ENCODE assay signal across 18 cellular contexts in the genomic region with DNA sequence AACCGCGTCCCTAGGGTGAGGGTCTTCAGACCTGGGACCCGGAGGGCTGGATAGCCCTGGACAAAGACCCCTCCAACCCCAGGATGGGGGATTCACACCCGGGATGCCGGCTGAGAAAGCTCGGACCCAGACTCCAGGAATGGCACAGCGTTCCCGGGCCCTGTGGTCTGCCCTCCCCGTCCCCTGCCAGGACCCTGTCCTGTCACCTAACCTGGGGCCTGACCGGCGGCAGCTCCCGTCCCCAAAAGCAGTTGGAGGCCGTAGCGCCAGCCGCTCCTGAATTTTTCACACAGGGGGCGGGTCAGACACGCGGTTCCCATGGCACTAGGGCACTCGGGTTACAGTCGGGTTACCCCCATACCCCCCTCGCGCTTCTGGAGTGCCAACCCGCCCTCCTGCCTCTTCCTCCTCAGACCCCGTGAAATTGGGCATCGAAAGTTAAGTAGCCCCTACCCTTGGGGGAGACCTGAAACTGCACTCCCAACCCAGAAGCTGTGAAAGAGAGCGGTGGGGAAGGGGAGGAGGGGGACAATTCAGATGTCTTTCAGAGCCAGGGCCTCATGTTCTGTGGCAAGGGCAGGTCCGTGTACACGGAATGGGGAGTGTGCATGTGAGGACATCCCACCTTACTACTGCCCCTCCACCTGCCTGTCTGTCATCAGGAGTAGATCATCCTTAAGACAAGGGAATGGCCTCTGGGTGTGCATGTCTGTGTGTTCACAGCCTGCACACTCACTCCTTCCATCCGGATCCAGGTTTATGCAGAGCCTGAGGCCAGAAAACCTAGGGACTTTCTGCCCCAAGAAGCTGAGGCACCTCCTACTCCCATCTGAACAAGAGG. TPM values are rescaled to one million over a fixed set of nuclear protein-coding genes. Genes with fewer than 3 reads are reported as not detected.
A peak's percentile ranks its signal among the peaks of the same experiment; 100 is the strongest.
DNase-seq lines count a peak whose midpoint lies in the region; ATAC-seq, FAIRE-seq and TF ChIP-seq lines count a peak whose summit lies in the region.
"Had no signal": no experiment of that assay in that cellular context is flagged by ENCODE, and none has a peak within 500 bp of the region (broad histone marks: within the 10 kb centered on the region; RNA-seq: fewer than 3 reads in every experiment).

No MANE protein-coding gene starts in this region.

- intact Hi-C loops in gastrocnemius medialis (cut with DNase I; ENCODE audit: low total_unique reads) = no loop called here

- TF ChIP-seq CTCF in astrocyte (IDR thresholded peaks at IDR 0.05; ENCODE audit: insufficient read depth, low read depth, low read length) (no peak), gastrocnemius medialis (IDR thresholded peaks at IDR 0.05 in 4 of 5, conservative IDR thresholded peaks at IDR 0.05 in 1 of 5) (no peak)

- in situ Hi-C loops in gastrocnemius medialis (cut with MboI; ENCODE audit: low sequenced_read_pairs in 4 of 4) = no loop called here

- H3K9me3 ChIP-seq in ES-I3 (ENCODE audit: control insufficient read depth, insufficient read depth, low read length) (no peaks in the 10 kb centered on the region), astrocyte (ENCODE audit: insufficient read depth, low read depth, low read length) (no peaks in the 10 kb centered on the region), iPS-15b (ENCODE audit: control insufficient read depth, insufficient read depth, low read length) (no peaks in the 10 kb centered on the region), gastrocnemius medialis (no peaks in the 10 kb centered on the region)

- DNase-seq in astrocyte (ENCODE audit: low read depth) (no peak), gastrocnemius medialis (no peak), HPDE6-E6E7 (ENCODE audit: extremely low spot score) (no peak)
- DNase-seq in activated CD4-positive, alpha-beta T cell treated with anti-CD3 and anti-CD28 coated beads, Interleukin-2, amount 50 U/mL, for 48 hours = no peak
- DNase-seq: activated CD8-positive, alpha-beta T cell treated with anti-CD3 and anti-CD28 coated beads for 36 hours; effector CD4-positive, alpha-beta T cell; GDM1; NCI-H187; stimulated activated CD4-positive, alpha-beta T cell treated with anti-CD3 and anti-CD28 coated beads, Interleukin-4, amount 100 ng/mL, for 4 hours; substantia nigra had no signal

- no peak overlapping the region for H3K4me3 ChIP-seq in astrocyte (ENCODE audit: insufficient read depth, low read depth, low read length)
- H3K4me3 ChIP-seq in iPS-15b (ENCODE audit: low read depth, low read length) = peak overlapping the region; percentile 69
- H3K4me3 ChIP-seq in gastrocnemius medialis = peak overlapping the region; percentile 47 to 55 (median 50)
- H3K4me3 ChIP-seq: BLaER1 treated with 17β-estradiol and CSF1 and Interleukin-3, amounts not matched to agents 10 nM and 100 nM had no signal

- peaks cover 38% of the 10 kb centered on the region for H3K27me3 Mint-ChIP-seq in astrocyte (ENCODE audit: low read depth, unreplicated experiment)

- no peak overlapping the region for H3K4me3 Mint-ChIP-seq in astrocyte (ENCODE audit: unreplicated experiment)
- H3K4me3 Mint-ChIP-seq: activated CD8-positive, alpha-beta T cell treated with anti-CD3 and anti-CD28 coated beads for 36 hours; activated naive CD4-positive, alpha-beta T cell treated with anti-CD3 and anti-CD28 coated beads, Interleukin-2, amount 50 U/mL, for 24 hours; nephron; T-helper 1 cell treated with Interleukin-12 subunit alpha and Interleukin-12 subunit beta and Interleukin-4 antibody, amounts not matched to agents 30 μg/mL and 1 μg/mL, for 36 hours had no signal

- H3K4me1 Mint-ChIP-seq in astrocyte (ENCODE audit: low read depth, unreplicated experiment) = no peaks in the 10 kb centered on the region
- H3K4me1 Mint-ChIP-seq: nephron had no signal

- no peaks in the 10 kb centered on the region for H4K20me1 ChIP-seq in astrocyte (ENCODE audit: insufficient read depth, low read length)
- H4K20me1 ChIP-seq: BLaER1 treated with 17β-estradiol and CSF1 and Interleukin-3, amounts not matched to agents 10 nM and 100 nM had no signal

- peaks cover 16% of the 10 kb centered on the region for H3K9me3 Mint-ChIP-seq in astrocyte (ENCODE audit: unreplicated experiment)
- H3K9me3 Mint-ChIP-seq: T-helper 1 cell treated with Interleukin-12 subunit alpha and Interleukin-12 subunit beta and Interleukin-4 antibody, amounts not matched to agents 30 μg/mL and 1 μg/mL, for 36 hours had no signal

- H3K4me1 ChIP-seq in ES-I3 (ENCODE audit: insufficient read depth, low read length) (no peaks in the 10 kb centered on the region; the same call in 1 of the 2 replicates), astrocyte (ENCODE audit: insufficient read depth, low read length) (no peaks in the 10 kb centered on the region), iPS-15b (ENCODE audit: control insufficient read depth, insufficient read depth, low read length) (peaks cover 4% of the 10 kb centered on the region), gastrocnemius medialis (peaks cover 0 to 11% of the 10 kb centered on the region in 2 donors)

- H3K27ac Mint-ChIP-seq in astrocyte (ENCODE audit: unreplicated experiment) = no peak overlapping the region
- H3K27ac Mint-ChIP-seq: activated CD8-positive, alpha-beta T cell treated with anti-CD3 and anti-CD28 coated beads for 36 hours; activated naive CD4-positive, alpha-beta T cell treated with anti-CD3 and anti-CD28 coated beads, Interleukin-2, amount 50 U/mL, for 24 hours; nephron; T-helper 1 cell treated with Interleukin-12 subunit alpha and Interleukin-12 subunit beta and Interleukin-4 antibody, amounts not matched to agents 30 μg/mL and 1 μg/mL, for 36 hours had no signal

- no peak for FAIRE-seq in astrocyte (lab: Jason Lieb, UNC)

- H3K4me2 ChIP-seq in astrocyte (ENCODE audit: low read length) = peak overlapping the region; percentile 39

- TF ChIP-seq POLR2A in gastrocnemius medialis (IDR thresholded peaks at IDR 0.05) = no peak

- no peak overlapping the region for H2AFZ ChIP-seq in astrocyte (ENCODE audit: low read depth, low read length)

- H3K27ac ChIP-seq in astrocyte (ENCODE audit: low read depth, low read length) = no peak overlapping the region
- peak overlapping the region; percentile 63 to 75 (median 74) for H3K27ac ChIP-seq in gastrocnemius medialis
- H3K27ac ChIP-seq: BLaER1 treated with 17β-estradiol and CSF1 and Interleukin-3, amounts not matched to agents 10 nM and 100 nM had no signal

- H3K79me2 ChIP-seq in astrocyte (ENCODE audit: insufficient read depth, low read length) = no peaks in the 10 kb centered on the region

- H3K9ac ChIP-seq in ES-I3 (ENCODE audit: low read depth, low read length) = peak overlapping the region; percentile 82
- no peak overlapping the region for H3K9ac ChIP-seq in astrocyte (ENCODE audit: low read length)
- no peak overlapping the region for H3K9ac ChIP-seq in iPS-15b (ENCODE audit: low read depth, low read length)
- H3K9ac ChIP-seq: BLaER1 treated with 17β-estradiol and CSF1 and Interleukin-3, amounts not matched to agents 10 nM and 100 nM had no signal

- H3K36me3 ChIP-seq in ES-I3 (ENCODE audit: insufficient read depth, low read length) (no peaks in the 10 kb centered on the region), astrocyte (ENCODE audit: insufficient read depth, low read length) (no peaks in the 10 kb centered on the region), iPS-15b (ENCODE audit: control insufficient read depth, insufficient read depth, low read length) (no peaks in the 10 kb centered on the region), gastrocnemius medialis (no peaks in the 10 kb centered on the region)
- H3K36me3 ChIP-seq: BLaER1 treated with 17β-estradiol and CSF1 and Interleukin-3, amounts not matched to agents 10 nM and 100 nM had no signal

- peaks cover 24% of the 10 kb centered on the region for H3K27me3 ChIP-seq in astrocyte (ENCODE audit: insufficient read depth, low read length)
- peaks cover 58% of the 10 kb centered on the region for H3K27me3 ChIP-seq in iPS-15b (ENCODE audit: control insufficient read depth, insufficient read depth, low read length)
- peaks cover 18 to 27% (median 19%) of the 10 kb centered on the region in 3 donors for H3K27me3 ChIP-seq in gastrocnemius medialis

- ATAC-seq in gastrocnemius medialis (no peak), HG03175 (IDR thresholded peaks at IDR 0.05; ENCODE audit: unreplicated experiment) (no peak), GM18520 (IDR thresholded peaks at IDR 0.05; ENCODE audit: unreplicated experiment) (no peak)
- ATAC-seq: activated CD8-positive, alpha-beta T cell treated with anti-CD3 and anti-CD28 coated beads for 36 hours had no signal

- H3K36me3 Mint-ChIP-seq in astrocyte (ENCODE audit: low read depth, unreplicated experiment) = no peaks in the 10 kb centered on the region

RNA-seq across cellular contexts. Expression of a gene that starts 0.6 kb away (rescaled TPM):
- total RNA-seq in astrocyte (not detected in 2 replicates), gastrocnemius medialis (1 to 10 TPM in 3 of 4 donors, under 1 TPM in 1; 0.87 to 7.5 (median 1.2) TPM)
- total RNA-seq: activated CD8-positive, alpha-beta T cell treated with anti-CD3 and anti-CD28 coated beads for 36 hours had no signal

RNA-seq across cellular contexts. Expression of a gene that starts 0.8 kb away (rescaled TPM):
- total RNA-seq in astrocyte (not detected in 2 replicates), gastrocnemius medialis (not detected)
- total RNA-seq: activated CD8-positive, alpha-beta T cell treated with anti-CD3 and anti-CD28 coated beads for 36 hours had no signal

RNA-seq across cellular contexts. Expression of a gene that starts 35.3 kb away (rescaled TPM):
- total RNA-seq in astrocyte (not detected in 2 replicates), gastrocnemius medialis (not detected)
- total RNA-seq: activated CD8-positive, alpha-beta T cell treated with anti-CD3 and anti-CD28 coated beads for 36 hours had no signal

RNA-seq across cellular contexts. Expression of a gene that starts 38.5 kb away (rescaled TPM):
- total RNA-seq in astrocyte (399 and 435 TPM in 2 replicates), gastrocnemius medialis (10 to 100 TPM; 22.7 to 31.0 (median 26.4) TPM)
